In genomic region chr10:13845897-13846296, GRCh38 we compare ENCODE assay signal across 23 cellular contexts.
"Had no signal": no experiment of that assay in that cellular context is flagged by ENCODE, and none has a peak within 500 bp of the region (broad histone marks: within the 10 kb centered on the region; RNA-seq: fewer than 3 reads in every experiment).

No MANE protein-coding gene starts in this region.

- H3K4me1 ChIP-seq: pancreas, uterus had no signal

- H3K4me2 ChIP-seq: hepatocyte had no signal

- H3K27me3 ChIP-seq: pancreas, sigmoid colon, tibial nerve, uterus had no signal

- FAIRE-seq: pancreas, small intestine had no signal

- H3K36me3 ChIP-seq: left ventricle myocardium inferior, pancreas, prostate gland, sigmoid colon, spleen, tibial nerve, uterus had no signal

- ATAC-seq: mucosa of descending colon; naive thymus-derived CD4-positive, alpha-beta T cell; natural killer cell treated with Interleukin-12 subunit alpha and Interleukin-12 subunit beta and Interleukin-15 and Interleukin-18, amount 100 ng/mL, for 72 hours; pancreas; right cardiac atrium; stimulated activated effector memory CD8-positive, alpha-beta T cell treated with anti-CD3 and anti-CD28 coated beads, Interleukin-12 subunit alpha, Interleukin-12 subunit beta, amount 100 ng/mL, for 72 hours had no signal

- DNase-seq: islet precursor cell; left ventricle myocardium inferior; mesendoderm; midbrain; mucosa of descending colon; naive thymus-derived CD4-positive, alpha-beta T cell; pancreas; posterior cingulate gyrus; retina; right cardiac atrium; sigmoid colon; small intestine; spleen; stimulated activated CD4-positive, alpha-beta T cell treated with anti-CD3 and anti-CD28 coated beads, Interleukin-4, amount 100 ng/mL, for 24 hours; stimulated activated naive CD4-positive, alpha-beta T cell; substantia nigra; uterus had no signal

- H3K9me3 ChIP-seq: mucosa of descending colon, pancreas, prostate gland, tibial nerve, uterus had no signal

- H3K4me3 ChIP-seq: hepatocyte, left ventricle myocardium inferior, lung, mucosa of descending colon, pancreas, prostate gland, sigmoid colon, spleen, tibial nerve, uterus had no signal

- H3K79me2 ChIP-seq: hepatocyte had no signal

- H3K27ac ChIP-seq: hepatocyte, left ventricle myocardium inferior, pancreas, prostate gland, sigmoid colon, tibial nerve, uterus had no signal

- H2AFZ ChIP-seq: hepatocyte had no signal
